Comparison of ENCODE assay signal across 8 cellular contexts in the genomic region with DNA sequence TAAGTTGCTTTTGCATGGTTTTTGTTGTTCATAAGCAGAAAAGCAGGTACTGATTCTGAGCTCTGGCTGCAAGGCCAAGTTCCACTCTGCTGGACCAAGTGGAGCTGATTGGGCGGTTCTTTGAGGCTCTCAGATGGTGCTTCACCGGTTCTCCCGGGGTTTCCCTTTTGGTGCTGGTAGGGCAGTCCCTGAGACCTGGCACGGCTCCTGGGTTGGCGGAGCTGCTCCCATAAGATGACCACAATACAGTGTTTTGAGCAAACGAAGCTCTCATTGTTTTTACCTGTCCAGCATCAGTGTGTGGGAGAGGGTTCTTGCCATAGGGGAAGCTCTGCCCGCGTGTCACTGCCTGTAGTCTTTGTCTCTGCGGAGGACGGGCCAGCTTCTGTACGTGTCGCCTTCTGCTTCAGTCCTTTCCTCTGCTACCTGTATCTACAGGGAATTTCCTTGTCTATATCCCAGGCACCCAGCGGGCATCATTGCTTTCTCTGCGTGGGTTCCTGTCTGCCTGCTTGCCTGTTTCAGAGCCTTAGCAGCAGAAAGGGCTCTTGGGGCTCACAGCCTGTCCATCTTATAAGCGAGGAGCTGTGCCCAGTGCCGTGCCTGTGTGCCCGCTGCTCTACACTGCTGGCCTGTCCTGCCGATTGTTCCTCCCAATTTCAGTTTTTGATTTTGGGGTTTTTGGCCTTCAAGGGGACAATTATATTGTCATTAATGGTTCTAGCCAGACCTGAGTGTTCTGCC. TPM values are rescaled to one million over a fixed set of nuclear protein-coding genes. Genes with fewer than 3 reads are reported as not detected.
A peak's percentile ranks its signal among the peaks of the same experiment; 100 is the strongest.
DNase-seq lines count a peak whose midpoint lies in the region; ATAC-seq, FAIRE-seq and TF ChIP-seq lines count a peak whose summit lies in the region.

No MANE protein-coding gene starts in this region.

- ATAC-seq in left lobe of liver, result no peak

- no peak for TF ChIP-seq CTCF in Peyer's patch (IDR thresholded peaks at IDR 0.05)
- TF ChIP-seq CTCF in endodermal cell (conservative IDR thresholded peaks at IDR 0.05), result no peak
- TF ChIP-seq CTCF in progenitor cell of endocrine pancreas (IDR thresholded peaks at IDR 0.05; ENCODE audit: unreplicated experiment), result no peak

- H3K9me3 Mint-ChIP-seq in endodermal cell (no peaks in the 10 kb centered on the region), progenitor cell of endocrine pancreas (ENCODE audit: low read depth) (no peaks in the 10 kb centered on the region)

- H3K27ac Mint-ChIP-seq in endodermal cell, result peak overlapping the region; percentile 42
- H3K27ac Mint-ChIP-seq in progenitor cell of endocrine pancreas, result peak overlapping the region; percentile 66

- H3K4me1 ChIP-seq in Peyer's patch (peaks cover 8 to 48% (median 38%) of the 10 kb centered on the region in 4 donors), endodermal cell (ENCODE audit: control insufficient read depth, insufficient read depth, low read length) (peaks cover 5% of the 10 kb centered on the region)

- TF ChIP-seq POLR2A in GM12892 (IDR thresholded peaks at IDR 0.05; ENCODE audit: low read depth, low read length) (no peak; the same call in 1 of the 2 replicates), Peyer's patch (IDR thresholded peaks at IDR 0.05) (no peak), H54 (IDR thresholded peaks at IDR 0.05; ENCODE audit: low read depth, low read length) (no peak)

- H3K36me3 Mint-ChIP-seq in endodermal cell (ENCODE audit: low read depth) (peaks cover 26% of the 10 kb centered on the region), progenitor cell of endocrine pancreas (ENCODE audit: insufficient read depth) (peaks cover 8% of the 10 kb centered on the region)

- H3K4me3 ChIP-seq in Peyer's patch (peak overlapping the region in 3 of 4 donors; percentile 66 to 99 (median 91)), endodermal cell (ENCODE audit: low read length) (peak overlapping the region; percentile 97)

- H3K27me3 Mint-ChIP-seq in endodermal cell (ENCODE audit: insufficient read depth) (no peaks in the 10 kb centered on the region), progenitor cell of endocrine pancreas (no peaks in the 10 kb centered on the region)

- no peak for DNase-seq in GM12892 (ENCODE audit: insufficient read length)
- DNase-seq in Peyer's patch, result no peak
- DNase-seq in endodermal cell, result no peak
- DNase-seq in progenitor cell of endocrine pancreas (ENCODE audit: low spot score, unreplicated experiment), result no peak
- DNase-seq in NOMO-1 treated with dmso at 0.1 percent for 144 hours (lab: John Stamatoyannopoulos, UW; ENCODE audit: unreplicated experiment), result no peak
- no peak for DNase-seq in H54 (ENCODE audit: insufficient read length, low spot score)
- no peak for DNase-seq in KG1 (lab: John Stamatoyannopoulos, UW)
- DNase-seq in left lobe of liver (ENCODE audit: low spot score), result no peak

- H3K27me3 ChIP-seq in Peyer's patch (no peaks in the 10 kb centered on the region), endodermal cell (ENCODE audit: control insufficient read depth, insufficient read depth, low read length, poor library complexity, severe bottlenecking) (no peaks in the 10 kb centered on the region)

- H3K9ac ChIP-seq in endodermal cell (ENCODE audit: extremely low read depth, low read length, poor library complexity, severe bottlenecking), result peak overlapping the region; percentile 94

- FAIRE-seq in GM12892 (lab: Jason Lieb, UNC) (peak; percentile 79), H54 (lab: Jason Lieb, UNC) (no peak)

- H3K4me3 Mint-ChIP-seq in endodermal cell (peak overlapping the region; percentile 94), progenitor cell of endocrine pancreas (ENCODE audit: low read depth) (peak overlapping the region; percentile 90)

- WGBS in endodermal cell (ENCODE audit: insufficient coverage in 1 of 2, insufficient read length in 1 of 2), 2 experiments, result 78 to 87% methylated on average over 13 to 18 of the region's 18 CpGs

- H3K9me3 ChIP-seq in Peyer's patch (no peaks in the 10 kb centered on the region), endodermal cell (ENCODE audit: control insufficient read depth, low read length) (no peaks in the 10 kb centered on the region)

- H3K36me3 ChIP-seq in Peyer's patch (peaks cover 0 to 37% (median 0%) of the 10 kb centered on the region in 3 donors), endodermal cell (ENCODE audit: control insufficient read depth, insufficient read depth, low read length) (peaks cover 27% of the 10 kb centered on the region)

- H3K4me1 Mint-ChIP-seq in endodermal cell (peaks cover 24% of the 10 kb centered on the region), progenitor cell of endocrine pancreas (ENCODE audit: low read depth) (peaks cover 24% of the 10 kb centered on the region)

- no peak overlapping the region for H3K27ac ChIP-seq in Peyer's patch
- H3K27ac ChIP-seq in endodermal cell (ENCODE audit: low read depth, low read length), result no peak overlapping the region

RNA-seq across cellular contexts. Expression of a gene that starts 2.3 kb away (rescaled TPM):
- polyA plus RNA-seq in GM12892 (2012; ENCODE audit: missing spikeins), result 137 TPM
- total RNA-seq in Peyer's patch, result 100 to 1,000 TPM; 132 to 292 (median 159) TPM
- 100 to 1,000 TPM; 264 to 293 TPM for total RNA-seq in endodermal cell
- 180 TPM for polyA plus RNA-seq in endodermal cell (2013, experiment 1 of 2)
- polyA plus RNA-seq in endodermal cell (2013, experiment 2 of 2), result 161 TPM
- 275 and 281 TPM in 2 replicates for total RNA-seq in progenitor cell of endocrine pancreas
- total RNA-seq in left lobe of liver, result 61.7 TPM

RNA-seq across cellular contexts. Expression of a gene that starts 9.2 kb away (rescaled TPM):
- 20.1 TPM for polyA plus RNA-seq in GM12892 (2012; ENCODE audit: missing spikeins)
- 10 to 100 TPM in 3 of 4 donors, 1 to 10 TPM in 1; 8.1 to 17.4 (median 14.0) TPM for total RNA-seq in Peyer's patch
- 10 to 100 TPM; 18.0 to 24.9 TPM for total RNA-seq in endodermal cell
- polyA plus RNA-seq in endodermal cell (2013, experiment 1 of 2), result 16.2 TPM
- 14.6 TPM for polyA plus RNA-seq in endodermal cell (2013, experiment 2 of 2)
- 23.0 and 23.9 TPM in 2 replicates for total RNA-seq in progenitor cell of endocrine pancreas
- total RNA-seq in left lobe of liver, result 13.5 TPM

RNA-seq across cellular contexts. Expression of a gene that starts 13.7 kb away (rescaled TPM):
- polyA plus RNA-seq in GM12892 (2012; ENCODE audit: missing spikeins), result 27.0 TPM
- 10 to 100 TPM in 3 of 4 donors, 1 to 10 TPM in 1; 7.7 to 28.9 (median 14.1) TPM for total RNA-seq in Peyer's patch
- total RNA-seq in endodermal cell, result 10 to 100 TPM; 47.2 to 48.7 TPM
- polyA plus RNA-seq in endodermal cell (2013, experiment 1 of 2), result 41.7 TPM
- 38.5 TPM for polyA plus RNA-seq in endodermal cell (2013, experiment 2 of 2)
- 38.8 and 40.1 TPM in 2 replicates for total RNA-seq in progenitor cell of endocrine pancreas
- 6.1 TPM for total RNA-seq in left lobe of liver

RNA-seq across cellular contexts. Expression of a gene that starts 16.4 kb away (rescaled TPM):
- polyA plus RNA-seq in GM12892 (2012; ENCODE audit: missing spikeins), result 14.4 TPM
- total RNA-seq in Peyer's patch (10 to 100 TPM; 12.3 to 38.4 (median 25.2) TPM), endodermal cell (10 to 100 TPM; 27.3 to 38.6 TPM), progenitor cell of endocrine pancreas (45.9 and 46.2 TPM in 2 replicates), left lobe of liver (7.5 TPM)
- polyA plus RNA-seq in endodermal cell (2013, experiment 1 of 2), result 35.6 TPM
- polyA plus RNA-seq in endodermal cell (2013, experiment 2 of 2), result 31.7 TPM

RNA-seq across cellular contexts. Expression of a gene that starts 17.9 kb away (rescaled TPM):
- 5.9 TPM for polyA plus RNA-seq in GM12892 (2012; ENCODE audit: missing spikeins)
- total RNA-seq in Peyer's patch (100 to 1,000 TPM; 120 to 241 (median 163) TPM), endodermal cell (100 to 1,000 TPM; 148 to 149 TPM), progenitor cell of endocrine pancreas (115 and 118 TPM in 2 replicates), left lobe of liver (148 TPM)
- polyA plus RNA-seq in endodermal cell (2013, experiment 1 of 2), result 79.8 TPM
- polyA plus RNA-seq in endodermal cell (2013, experiment 2 of 2), result 73.0 TPM
